6 cellular contexts compared by ENCODE assay signal in the genomic region with DNA sequence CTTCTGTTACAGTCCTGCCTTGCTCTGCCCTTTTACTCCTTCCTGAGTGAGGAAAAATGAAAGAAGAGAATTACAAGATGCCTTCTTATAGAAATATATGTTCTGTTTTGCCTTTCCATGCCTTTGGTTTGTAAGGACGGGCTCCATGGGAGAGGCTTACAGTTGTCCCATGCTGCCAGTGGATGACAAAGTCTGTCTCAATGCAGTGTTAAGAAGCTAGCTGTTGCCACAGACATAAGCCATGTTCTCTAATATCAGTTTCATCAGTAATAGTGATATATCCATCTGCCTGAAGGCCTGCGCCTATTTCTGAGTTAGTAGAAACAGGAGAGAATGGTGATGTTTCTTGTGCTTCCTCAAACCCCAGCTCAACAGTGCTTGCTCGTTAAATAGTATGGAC.
"Had no signal": no experiment of that assay in that cellular context is flagged by ENCODE, and none has a peak within 500 bp of the region (broad histone marks: within the 10 kb centered on the region; RNA-seq: fewer than 3 reads in every experiment).

No MANE protein-coding gene starts in this region.

- DNase-seq: H9, HCEC 1CT, KG1 had no signal

- H2AFZ ChIP-seq: GM23338 had no signal

- H3K4me3 ChIP-seq: GM23338 had no signal

- H3K4me2 ChIP-seq: GM23338 had no signal

- ATAC-seq: GM23338, HepG2 had no signal

- H3K27ac ChIP-seq: HL-60 had no signal
